Comparison of ENCODE assay signal across 20 cellular contexts in genomic region chr15:67173015-67173414, GRCh38.
A peak's percentile ranks its signal among the peaks of the same experiment; 100 is the strongest.
DNase-seq lines count a peak whose midpoint lies in the region; ATAC-seq and TF ChIP-seq lines count a peak whose summit lies in the region.
"Had no signal": no experiment of that assay in that cellular context is flagged by ENCODE, and none has a peak within 500 bp of the region (broad histone marks: within the 10 kb centered on the region; RNA-seq: fewer than 3 reads in every experiment).

No MANE protein-coding gene starts in this region.

- TF ChIP-seq CTCF in IMR-90 (conservative IDR thresholded peaks at IDR 0.05; ENCODE audit: low read depth, low read length) = no peak

- peaks cover 80% of the 10 kb centered on the region for H3K36me3 ChIP-seq in IMR-90 (ENCODE audit: control insufficient read depth, insufficient read depth, low read length)

- no peak for TF ChIP-seq RAD21 in IMR-90 (IDR thresholded peaks at IDR 0.05; ENCODE audit: low read length)

- peak overlapping the region; percentile 47 for H2AK9ac ChIP-seq in IMR-90 (replicated peaks; ENCODE audit: low read depth, low read length, poor library complexity)

- peaks cover 58% of the 10 kb centered on the region for H3K4me1 Mint-ChIP-seq in activated naive CD4-positive, alpha-beta T cell treated with anti-CD3 and anti-CD28 coated beads for 36 hours (ENCODE audit: low read depth)
- peaks cover 63% of the 10 kb centered on the region for H3K4me1 Mint-ChIP-seq in central memory CD8-positive, alpha-beta T cell
- H3K4me1 Mint-ChIP-seq in stimulated activated memory B cell treated with anti-CD40 and anti-IgM and Interleukin-4, amounts not matched to agents 10 μg/mL and 1 μg/mL and 100 μg/mL, for 72 hours = peaks cover 62% of the 10 kb centered on the region

- intact Hi-C loops in activated naive CD4-positive, alpha-beta T cell treated with anti-CD3 and anti-CD28 coated beads for 36 hours (cut with micrococcal nuclease) = no loop called here
- intact Hi-C loops in IMR-90 (cut with micrococcal nuclease) = no loop called here

- H3K4me3 Mint-ChIP-seq in activated naive CD4-positive, alpha-beta T cell treated with anti-CD3 and anti-CD28 coated beads for 36 hours = no peak overlapping the region
- no peak overlapping the region for H3K4me3 Mint-ChIP-seq in central memory CD8-positive, alpha-beta T cell
- no peak overlapping the region for H3K4me3 Mint-ChIP-seq in stimulated activated memory B cell treated with anti-CD40 and anti-IgM and Interleukin-4, amounts not matched to agents 10 μg/mL and 1 μg/mL and 100 μg/mL, for 72 hours

- BruUV-seq in IMR-90 (replicated peaks; lab: Mats Ljungman, UMichigan) = no TSS peak

- no peak for ATAC-seq in IMR-90 (ENCODE audit: low read depth)
- no peak for ATAC-seq in central memory CD8-positive, alpha-beta T cell (replicated peaks; ENCODE audit: extremely low read depth, poor library complexity, severe bottlenecking)
- ATAC-seq in stimulated activated memory B cell treated with anti-CD40 and anti-IgM and Interleukin-4, amounts not matched to agents 10 μg/mL and 1 μg/mL and 100 μg/mL, for 72 hours = no peak
- no peak for ATAC-seq in HG02840 (IDR thresholded peaks at IDR 0.05; ENCODE audit: low FRiP score, unreplicated experiment)
- no peak for ATAC-seq in GM21786 (IDR thresholded peaks at IDR 0.05; ENCODE audit: unreplicated experiment)
- ATAC-seq: left lobe of liver, mucosa of descending colon, right lobe of liver had no signal

- H4K5ac ChIP-seq in IMR-90 (ENCODE audit: low read depth, low read length) = peak overlapping the region; percentile 46

- peaks cover 28% of the 10 kb centered on the region for H3K36me3 Mint-ChIP-seq in activated naive CD4-positive, alpha-beta T cell treated with anti-CD3 and anti-CD28 coated beads for 36 hours (ENCODE audit: low read depth)
- H3K36me3 Mint-ChIP-seq in central memory CD8-positive, alpha-beta T cell (ENCODE audit: insufficient read depth) = peaks cover 31% of the 10 kb centered on the region
- peaks cover 71% of the 10 kb centered on the region for H3K36me3 Mint-ChIP-seq in stimulated activated memory B cell treated with anti-CD40 and anti-IgM and Interleukin-4, amounts not matched to agents 10 μg/mL and 1 μg/mL and 100 μg/mL, for 72 hours

- H4K20me1 ChIP-seq in IMR-90 (ENCODE audit: insufficient read depth, low read length) = peaks cover 12% of the 10 kb centered on the region

- no peaks in the 10 kb centered on the region for H3K9me3 Mint-ChIP-seq in activated naive CD4-positive, alpha-beta T cell treated with anti-CD3 and anti-CD28 coated beads for 36 hours
- H3K9me3 Mint-ChIP-seq in central memory CD8-positive, alpha-beta T cell = no peaks in the 10 kb centered on the region
- H3K9me3 Mint-ChIP-seq in stimulated activated memory B cell treated with anti-CD40 and anti-IgM and Interleukin-4, amounts not matched to agents 10 μg/mL and 1 μg/mL and 100 μg/mL, for 72 hours = no peaks in the 10 kb centered on the region

- in situ Hi-C loops in IMR-90 (cut with MboI; ENCODE audit: low sequenced_read_pairs) = no loop called here

- no peaks in the 10 kb centered on the region for H3K27me3 Mint-ChIP-seq in activated naive CD4-positive, alpha-beta T cell treated with anti-CD3 and anti-CD28 coated beads for 36 hours (ENCODE audit: low read depth)
- H3K27me3 Mint-ChIP-seq in central memory CD8-positive, alpha-beta T cell = no peaks in the 10 kb centered on the region
- H3K27me3 Mint-ChIP-seq in stimulated activated memory B cell treated with anti-CD40 and anti-IgM and Interleukin-4, amounts not matched to agents 10 μg/mL and 1 μg/mL and 100 μg/mL, for 72 hours = no peaks in the 10 kb centered on the region

- H2AK5ac ChIP-seq in IMR-90 (ENCODE audit: low read depth, low read length) = peak overlapping the region; percentile 75

- peak overlapping the region; percentile 55 to 68; a peak in 3 of 4 replicates for H4K8ac ChIP-seq in IMR-90 (ENCODE audit: low read depth in 2 of 2, low read length in 2 of 2)

- H3K18ac ChIP-seq in IMR-90 (ENCODE audit: low read depth, low read length) = peak overlapping the region; percentile 42; the same call in 1 of the 2 replicates

- no peak for DNase-seq in activated naive CD4-positive, alpha-beta T cell treated with anti-CD3 and anti-CD28 coated beads for 36 hours
- no peak for DNase-seq in activated naive CD4-positive, alpha-beta T cell treated with Interleukin-2 at 50 U/mL for 16 hours
- DNase-seq in IMR-90 (no peak), HK-2 (ENCODE audit: unreplicated experiment) (no peak)
- no peak for DNase-seq in central memory CD8-positive, alpha-beta T cell (ENCODE audit: low spot score in 2 of 2)
- DNase-seq: activated CD8-positive, alpha-beta memory T cell treated with anti-CD3 and anti-CD28 coated beads, Interleukin-2, amount 50 U/mL, for 4 hours; activated naive CD4-positive, alpha-beta T cell; dorsolateral prefrontal cortex; NCI-H1092; NCI-H2081 treated with DMSO at 0.1 percent for 48 hours; NCI-H524 treated with DMSO at 0.1 percent for 48 hours; OCI-M1; right lobe of liver had no signal

- peak overlapping the region; percentile 75 for H3K14ac ChIP-seq in IMR-90 (replicated peaks; ENCODE audit: low read depth, low read length)

- H3K56ac ChIP-seq in IMR-90 (ENCODE audit: extremely low read depth, insufficient read depth, low read length) = peak overlapping the region; percentile 19; the same call in 1 of the 2 replicates

- H2BK120ac ChIP-seq in IMR-90 (ENCODE audit: low read depth, low read length) = peak overlapping the region; percentile 53; the same call in 1 of the 2 replicates

- TF ChIP-seq POLR2A in IMR-90 (IDR thresholded peaks at IDR 0.05; ENCODE audit: low read depth, low read length) = no peak

- H3K27ac Mint-ChIP-seq in activated naive CD4-positive, alpha-beta T cell treated with anti-CD3 and anti-CD28 coated beads for 36 hours = peak overlapping the region; percentile 76
- H3K27ac Mint-ChIP-seq in central memory CD8-positive, alpha-beta T cell (ENCODE audit: low read depth) = peak overlapping the region; percentile 86
- H3K27ac Mint-ChIP-seq in stimulated activated memory B cell treated with anti-CD40 and anti-IgM and Interleukin-4, amounts not matched to agents 10 μg/mL and 1 μg/mL and 100 μg/mL, for 72 hours = peak overlapping the region; percentile 81

- peak overlapping the region; percentile 47; the same call in 1 of the 2 replicates for H3K23ac ChIP-seq in IMR-90 (ENCODE audit: low read depth, low read length)

- H4K91ac ChIP-seq in IMR-90 (ENCODE audit: insufficient read depth, low read depth, low read length) = peak overlapping the region; percentile 66

- CTCF ChIA-PET in activated naive CD4-positive, alpha-beta T cell treated with anti-CD3 and anti-CD28 coated beads for 36 hours (lab: Charles Lee) = interaction anchor here (1.3 kb wide), 1 partner anchor 17 kb away, joined by 3 read pairs; no protein-coding TSS in a partner anchor
- CTCF ChIA-PET in IMR-90 (lab: Yijun Ruan, JAX) = no interaction called here

- H3K4ac ChIP-seq in IMR-90 (ENCODE audit: low read depth, low read length) = peak overlapping the region; percentile 84

- no peak overlapping the region for H3K9ac ChIP-seq in IMR-90 (ENCODE audit: low read depth, low read length)
- H3K9ac ChIP-seq: KMS-11 had no signal

- no peak overlapping the region for H3K4me3 ChIP-seq in IMR-90 (ENCODE audit: insufficient read depth, low read depth, low read length)
- H3K4me3 ChIP-seq: dorsolateral prefrontal cortex, mucosa of descending colon, right lobe of liver, SK-N-MC had no signal

- peaks cover 69% of the 10 kb centered on the region for H3K4me1 ChIP-seq in IMR-90 (ENCODE audit: control insufficient read depth, insufficient read depth, low read length)

- 0 out of 3 replicates have a peak overlapping the region, but pooled peaks have one; percentile 77 for H2BK15ac ChIP-seq in IMR-90 (ENCODE audit: low read depth, low read length)

- no peak overlapping the region for H3K4me2 ChIP-seq in IMR-90 (ENCODE audit: low read depth, low read length)
- H3K4me2 ChIP-seq: KMS-11 had no signal

- peaks cover 69 to 97% of the 10 kb centered on the region in 2 experiments for H3K79me1 ChIP-seq in IMR-90 (ENCODE audit: low read depth in 1 of 2, low read length in 2 of 2)

- no peaks in the 10 kb centered on the region for H3K9me3 ChIP-seq in IMR-90 (ENCODE audit: control insufficient read depth, insufficient read depth, low read length)
- H3K9me3 ChIP-seq: mucosa of descending colon, right lobe of liver had no signal

- dilution Hi-C loops in IMR-90 (cut with HindIII; ENCODE audit: low sequenced_read_pairs, unreplicated experiment) = no loop called here

- POLR2A ChIA-PET in IMR-90 (lab: Charles Lee; ENCODE audit: unreplicated experiment) = no interaction called here

- no peaks in the 10 kb centered on the region for H3K27me3 ChIP-seq in IMR-90 (ENCODE audit: control insufficient read depth, insufficient read depth, low read length)
- H3K27me3 ChIP-seq: dorsolateral prefrontal cortex, right lobe of liver had no signal

- peak overlapping the region; percentile 72; the same call in 1 of the 2 replicates for H3K27ac ChIP-seq in IMR-90 (ENCODE audit: insufficient read depth, low read length)
- H3K27ac ChIP-seq: dorsolateral prefrontal cortex, KMS-11, right lobe of liver, SK-N-MC had no signal

- 0 out of 2 replicates have a peak overlapping the region, but pooled peaks have one; percentile 20 for H2BK20ac ChIP-seq in IMR-90 (ENCODE audit: low read depth, low read length)

- whole genome bisulfite sequencing in IMR-90 (ENCODE audit: extremely low coverage in 2 of 2, insufficient read length in 1 of 2), 2 experiments = 90% methylated on average over 7 of the region's 9 CpGs; no CpG with 5 or more reads in 1 of the 2 experiments

- peaks cover 63% of the 10 kb centered on the region for H3K9me1 ChIP-seq in IMR-90 (ENCODE audit: insufficient read depth, low read length)

- peak overlapping the region; percentile 68 for H2BK5ac ChIP-seq in IMR-90 (ENCODE audit: low read depth, low read length, poor library complexity, severe bottlenecking)

- no peak overlapping the region for H2AFZ ChIP-seq in IMR-90 (replicated peaks; ENCODE audit: low read length, poor library complexity)

TF ChIP-seq in IMR-90, 13 proteins besides CTCF, POLR2A, EP300 and RAD21 (continues in another document):
- TF ChIP-seq BHLHE40 (IDR thresholded peaks at IDR 0.05; ENCODE audit: low read depth, low read length) (no peak), MAFK (IDR thresholded peaks at IDR 0.05; ENCODE audit: low read depth, low read length) (no peak), CEBPB (IDR thresholded peaks at IDR 0.05; ENCODE audit: low read depth, low read length) (no peak), CHD1 (IDR thresholded peaks at IDR 0.05; ENCODE audit: low read depth, low read length) (no peak), ELK1 (IDR thresholded peaks at IDR 0.05; ENCODE audit: borderline replicate concordance, low read depth, low read length) (no peak)
